ENCODE assay signal across 33 cellular contexts in the genomic region with DNA sequence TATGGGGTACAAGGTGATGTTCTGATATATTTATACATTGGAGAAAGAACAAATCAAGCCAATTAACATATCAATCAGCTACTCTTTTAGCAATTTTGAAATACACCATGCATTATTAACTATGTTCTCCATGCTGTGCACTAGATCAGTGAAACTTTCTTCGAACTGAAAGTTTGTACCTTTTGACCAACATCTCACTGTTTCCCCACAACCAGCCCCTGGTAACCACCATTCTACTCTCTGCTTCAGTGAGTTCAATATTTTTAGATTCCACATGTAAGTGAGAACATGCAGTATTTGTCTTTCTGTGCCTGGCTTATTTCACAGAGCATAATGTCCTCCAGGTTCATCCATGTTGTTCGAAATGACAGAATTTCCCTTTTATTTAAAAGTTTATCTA.
"Had no signal": no experiment of that assay in that cellular context is flagged by ENCODE, and none has a peak within 500 bp of the region (broad histone marks: within the 10 kb centered on the region; RNA-seq: fewer than 3 reads in every experiment).

No MANE protein-coding gene starts in this region.

- H3K27me3 ChIP-seq: body of pancreas, esophagus squamous epithelium, gastroesophageal sphincter, heart right ventricle had no signal

- DNase-seq: activated CD4-positive, alpha-beta memory T cell treated with anti-CD3 and anti-CD28 coated beads, Interleukin-2, amount 10 ng/mL, durations not matched to agents 7 days and 5 days; activated CD4-positive, alpha-beta T cell treated with anti-CD3 and anti-CD28 coated beads for 1 hour; activated CD4-positive, alpha-beta T cell treated with anti-CD3 and anti-CD28 coated beads for 4 hours; activated CD4-positive, alpha-beta T cell treated with anti-CD3 and anti-CD28 coated beads, Interleukin-2, amount 10 ng/mL, durations not matched to agents 7 days and 5 days; activated CD4-positive, alpha-beta T cell treated with anti-CD3 and anti-CD28 coated beads, Interleukin-2, amount 50 U/mL, for 4 hours; activated CD8-positive, alpha-beta memory T cell treated with anti-CD3 and anti-CD28 coated beads, Interleukin-2, amount 50 U/mL, for 48 hours; activated effector memory CD4-positive, alpha-beta T cell treated with Interleukin-2 at 50 U/mL for 16 hours; activated gamma-delta T cell treated with Interleukin-2 at 50 U/mL for 16 hours; activated naive CD4-positive, alpha-beta T cell treated with anti-CD3 and anti-CD28 coated beads, Interleukin-2, amount 50 U/mL, for 16 hours; activated naive CD4-positive, alpha-beta T cell treated with Interleukin-2 at 50 U/mL for 16 hours; activated T-cell treated with anti-CD3 and anti-CD28 coated beads for 4 hours; activated T-cell treated with anti-CD3 and anti-CD28 coated beads, Interleukin-2, amount 50 U/mL, for 24 hours; activated T-cell treated with anti-CD3 and anti-CD28 coated beads, Interleukin-2, amount 50 U/mL, for 72 hours; amniotic stem cell; anterior cingulate cortex; body of pancreas; caudate nucleus; cortex of kidney; dermis blood vessel endothelial cell; effector CD4-positive, alpha-beta T cell; effector memory CD8-positive, alpha-beta T cell; esophagus squamous epithelium; foreskin melanocyte; heart right ventricle; T-helper 2 cell had no signal

- FAIRE-seq: endometrium, endothelial cell of umbilical vein, TTC549 had no signal

- ATAC-seq: activated T-cell treated with anti-CD3 and anti-CD28 coated beads, Interleukin-2, amount 50 U/mL, for 72 hours; body of pancreas; effector memory CD8-positive, alpha-beta T cell; gastroesophageal sphincter; heart right ventricle; WTC11 had no signal

- H3K27me3 Mint-ChIP-seq: activated CD4-positive, alpha-beta memory T cell treated with anti-CD3 and anti-CD28 coated beads, Interleukin-2, amount 10 ng/mL, durations not matched to agents 7 days and 5 days; activated CD4-positive, alpha-beta T cell treated with anti-CD3 and anti-CD28 coated beads, Interleukin-2, amount 10 ng/mL, durations not matched to agents 7 days and 5 days; activated naive CD8-positive, alpha-beta T cell; effector memory CD8-positive, alpha-beta T cell had no signal

- H3K27ac Mint-ChIP-seq: activated CD4-positive, alpha-beta memory T cell treated with anti-CD3 and anti-CD28 coated beads, Interleukin-2, amount 10 ng/mL, durations not matched to agents 7 days and 5 days; activated CD4-positive, alpha-beta T cell treated with anti-CD3 and anti-CD28 coated beads, Interleukin-2, amount 10 ng/mL, durations not matched to agents 7 days and 5 days; activated naive CD8-positive, alpha-beta T cell; activated T-cell treated with anti-CD3 and anti-CD28 coated beads, Interleukin-2, amount 50 U/mL, for 24 hours; activated T-cell treated with anti-CD3 and anti-CD28 coated beads, Interleukin-2, amount 50 U/mL, for 72 hours; effector memory CD8-positive, alpha-beta T cell; WTC11 had no signal

- H3K27ac ChIP-seq: body of pancreas, epithelial cell of prostate, esophagus squamous epithelium, gastroesophageal sphincter, heart right ventricle, VCaP had no signal

- H3K4me1 ChIP-seq: body of pancreas, esophagus squamous epithelium, gastroesophageal sphincter, heart right ventricle had no signal

- H3K36me3 Mint-ChIP-seq: activated naive CD8-positive, alpha-beta T cell had no signal

- H3K9me3 Mint-ChIP-seq: activated CD4-positive, alpha-beta memory T cell treated with anti-CD3 and anti-CD28 coated beads, Interleukin-2, amount 10 ng/mL, durations not matched to agents 7 days and 5 days; activated CD4-positive, alpha-beta T cell treated with anti-CD3 and anti-CD28 coated beads, Interleukin-2, amount 10 ng/mL, durations not matched to agents 7 days and 5 days had no signal

- H3K4me1 Mint-ChIP-seq: activated CD4-positive, alpha-beta memory T cell treated with anti-CD3 and anti-CD28 coated beads, Interleukin-2, amount 10 ng/mL, durations not matched to agents 7 days and 5 days; activated CD4-positive, alpha-beta T cell treated with anti-CD3 and anti-CD28 coated beads, Interleukin-2, amount 10 ng/mL, durations not matched to agents 7 days and 5 days had no signal

- H3K9me3 ChIP-seq: body of pancreas, esophagus squamous epithelium, gastroesophageal sphincter had no signal

- H3K4me3 ChIP-seq: body of pancreas, esophagus squamous epithelium, gastroesophageal sphincter, heart right ventricle had no signal

- H3K36me3 ChIP-seq: esophagus squamous epithelium, gastroesophageal sphincter, heart right ventricle had no signal

- H3K4me3 Mint-ChIP-seq: activated CD4-positive, alpha-beta memory T cell treated with anti-CD3 and anti-CD28 coated beads, Interleukin-2, amount 10 ng/mL, durations not matched to agents 7 days and 5 days; activated CD4-positive, alpha-beta T cell treated with anti-CD3 and anti-CD28 coated beads, Interleukin-2, amount 10 ng/mL, durations not matched to agents 7 days and 5 days; activated naive CD8-positive, alpha-beta T cell; activated T-cell treated with anti-CD3 and anti-CD28 coated beads, Interleukin-2, amount 50 U/mL, for 24 hours; activated T-cell treated with anti-CD3 and anti-CD28 coated beads, Interleukin-2, amount 50 U/mL, for 72 hours; effector memory CD8-positive, alpha-beta T cell; WTC11 had no signal
